8 cellular contexts compared by ENCODE assay signal in the genomic region with DNA sequence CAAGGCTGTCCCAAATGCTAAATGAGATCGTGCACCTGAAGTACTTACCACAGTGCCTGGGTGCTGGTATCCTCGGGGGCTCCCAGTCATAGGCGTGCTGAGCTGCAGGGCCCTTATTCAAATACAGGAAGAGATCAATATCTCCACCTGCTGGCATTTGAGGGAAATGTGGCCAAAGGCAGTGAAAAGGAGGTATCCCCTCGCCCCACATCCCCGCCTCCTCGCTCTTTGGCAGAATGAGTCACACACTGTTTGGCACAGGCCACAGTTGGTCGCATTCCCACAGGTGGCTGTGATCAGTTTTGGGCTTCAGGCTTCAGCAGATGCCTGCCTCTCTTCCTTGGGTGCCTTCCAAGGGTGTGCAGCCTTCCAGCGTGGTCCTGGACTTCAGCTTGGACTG. TPM values are rescaled to one million over a fixed set of nuclear protein-coding genes. Genes with fewer than 3 reads are reported as not detected.
DNase-seq lines count a peak whose midpoint lies in the region; ATAC-seq, FAIRE-seq and TF ChIP-seq lines count a peak whose summit lies in the region.

No MANE protein-coding gene starts in this region.

- no peaks in the 10 kb centered on the region for H3K9me3 ChIP-seq in astrocyte (ENCODE audit: insufficient read depth, low read depth, low read length)
- H3K9me3 ChIP-seq in gastroesophageal sphincter = no peaks in the 10 kb centered on the region

- no peak overlapping the region for H3K27ac ChIP-seq in astrocyte (ENCODE audit: low read depth, low read length)
- H3K27ac ChIP-seq in gastroesophageal sphincter = no peak overlapping the region

- no peaks in the 10 kb centered on the region for H3K36me3 ChIP-seq in H7 (replicated peaks; ENCODE audit: control insufficient read depth, insufficient read depth, low read length)
- no peaks in the 10 kb centered on the region for H3K36me3 ChIP-seq in astrocyte (ENCODE audit: insufficient read depth, low read length)
- H3K36me3 ChIP-seq in gastroesophageal sphincter = no peaks in the 10 kb centered on the region

- H3K4me3 Mint-ChIP-seq in astrocyte (ENCODE audit: unreplicated experiment) = no peak overlapping the region

- TF ChIP-seq CTCF in GM10266 (IDR thresholded peaks at IDR 0.05; ENCODE audit: control insufficient read depth, insufficient read depth, low read depth, missing control alignments) = peak; percentile 32
- TF ChIP-seq CTCF in astrocyte (IDR thresholded peaks at IDR 0.05; ENCODE audit: insufficient read depth, low read depth, low read length) = peak; percentile 46
- TF ChIP-seq CTCF in gastroesophageal sphincter (IDR thresholded peaks at IDR 0.05) = peak in 2 of 4 experiments; percentile 21 to 35

- peaks cover 3% of the 10 kb centered on the region for H3K4me1 ChIP-seq in astrocyte (ENCODE audit: insufficient read depth, low read length)
- H3K4me1 ChIP-seq in gastroesophageal sphincter = peaks cover 0 to 6% (median 0%) of the 10 kb centered on the region in 3 donors

- H4K20me1 ChIP-seq in astrocyte (ENCODE audit: insufficient read depth, low read length) = no peaks in the 10 kb centered on the region

- H3K27me3 ChIP-seq in H7 (ENCODE audit: control insufficient read depth, insufficient read depth, low read length) (no peaks in the 10 kb centered on the region), astrocyte (ENCODE audit: insufficient read depth, low read length) (no peaks in the 10 kb centered on the region), gastroesophageal sphincter (no peaks in the 10 kb centered on the region)

- peak; percentile 99 for FAIRE-seq in astrocyte (lab: Jason Lieb, UNC)

- no peaks in the 10 kb centered on the region for H3K9me3 Mint-ChIP-seq in astrocyte (ENCODE audit: unreplicated experiment)

- H3K79me2 ChIP-seq in astrocyte (ENCODE audit: insufficient read depth, low read length) = no peaks in the 10 kb centered on the region

- no peak for TF ChIP-seq POLR2A in gastroesophageal sphincter (IDR thresholded peaks at IDR 0.05)

- no peak overlapping the region for H3K4me3 ChIP-seq in H7 (ENCODE audit: insufficient read depth, low read depth, low read length)
- no peak overlapping the region for H3K4me3 ChIP-seq in astrocyte (ENCODE audit: insufficient read depth, low read depth, low read length)
- no peak overlapping the region for H3K4me3 ChIP-seq in gastroesophageal sphincter

- DNase-seq in GM10266 (ENCODE audit: extremely low spot score) (peak; percentile 40), H7 (peak; percentile 90), NAMALWA (ENCODE audit: low spot score) (peak; percentile 81), SW480 (ENCODE audit: low spot score) (peak; percentile 82), astrocyte (ENCODE audit: low read depth) (peak; percentile 50), left colon (peak in 1 of 2 donors; percentile 38)
- peak; percentile 2 for DNase-seq in stimulated activated CD8-positive, alpha-beta memory T cell treated with anti-CD3 and anti-CD28 coated beads, Interleukin-15, amount 100 ng/mL, for 1 hour (ENCODE audit: low read depth)

- intact Hi-C loops in left colon (cut with DNase I, micrococcal nuclease) = no loop called here

- H3K27ac Mint-ChIP-seq in astrocyte (ENCODE audit: unreplicated experiment) = no peak overlapping the region

- peak; percentile 70 for ATAC-seq in left colon
- ATAC-seq in gastroesophageal sphincter = no peak

- no peak overlapping the region for H2AFZ ChIP-seq in astrocyte (ENCODE audit: low read depth, low read length)

- no peak for TF ChIP-seq EP300 in gastroesophageal sphincter (IDR thresholded peaks at IDR 0.05)

- H3K27me3 Mint-ChIP-seq in astrocyte (ENCODE audit: low read depth, unreplicated experiment) = peaks cover 2% of the 10 kb centered on the region

- peaks cover 2% of the 10 kb centered on the region for H3K36me3 Mint-ChIP-seq in astrocyte (ENCODE audit: low read depth, unreplicated experiment)

- H3K4me2 ChIP-seq in astrocyte (ENCODE audit: low read length) = peak overlapping the region; percentile 29

- peaks cover 6% of the 10 kb centered on the region for H3K4me1 Mint-ChIP-seq in astrocyte (ENCODE audit: low read depth, unreplicated experiment)

- no peak overlapping the region for H3K9ac ChIP-seq in astrocyte (ENCODE audit: low read length)

- 23% methylated on average over 6 of the region's 8 CpGs; no CpG with 5 or more reads in 1 of the 2 donors for WGBS in gastroesophageal sphincter (ENCODE audit: low coverage in 1 of 2), 2 donors

RNA-seq across cellular contexts. Expression of gene ZNF185, which starts 28.4 kb away (rescaled TPM):
- 7.0 and 7.8 TPM in 2 replicates for total RNA-seq in H7 (2014; rRNA removed; shearing (Covaris generic))
- total RNA-seq in astrocyte = 7.8 and 16.2 TPM in 2 replicates
- total RNA-seq in left colon = 1 to 10 TPM; 4.0 to 4.6 TPM
- total RNA-seq in gastroesophageal sphincter = 10 to 100 TPM in 1 of 4 donors, 1 to 10 TPM in 3; 2.7 to 13.7 (median 3.6) TPM
